Comparison of ENCODE assay signal across 16 cellular contexts in genomic region chr1:77541162-77541545, GRCh38.
DNase-seq lines count a peak whose midpoint lies in the region; ATAC-seq, FAIRE-seq and TF ChIP-seq lines count a peak whose summit lies in the region.
"Had no signal": no experiment of that assay in that cellular context is flagged by ENCODE, and none has a peak within 500 bp of the region (broad histone marks: within the 10 kb centered on the region; RNA-seq: fewer than 3 reads in every experiment).

No MANE protein-coding gene starts in this region.

- POLR2A ChIA-PET in K562 (lab: Yijun Ruan, JAX): no interaction called here

- H3K4me3 ChIP-seq in K562: no peak overlapping the region
- H3K4me3 ChIP-seq: left ventricle myocardium inferior, SJSA1 had no signal

- no peaks in the 10 kb centered on the region for H4K20me1 ChIP-seq in K562 (replicated peaks; ENCODE audit: control insufficient read depth, insufficient read depth, low read length)

- no peaks in the 10 kb centered on the region for H3K36me3 ChIP-seq in K562 (ENCODE audit: control insufficient read depth, insufficient read depth, low read length)
- H3K36me3 ChIP-seq: left ventricle myocardium inferior, SJSA1 had no signal

- in situ Hi-C loops in K562 (cut with MboI): no loop called here

- 0 out of 2 replicates have a peak overlapping the region, but pooled peaks have one; percentile 26 for H2AFZ ChIP-seq in K562 (ENCODE audit: low read depth, low read length)

- FAIRE-seq in K562 (lab: Jason Lieb, UNC): no peak

- no peaks in the 10 kb centered on the region for H3K9me3 Mint-ChIP-seq in activated T-helper 17 cell treated with anti-CD3 and anti-CD28 coated beads, Interleukin-2, amount 50 U/mL, for 72 hours
- no peaks in the 10 kb centered on the region for H3K9me3 Mint-ChIP-seq in effector memory CD8-positive, alpha-beta T cell
- H3K9me3 Mint-ChIP-seq: activated CD4-positive, alpha-beta T cell treated with anti-CD3 and anti-CD28 coated beads, Interleukin-2, amount 10 ng/mL, durations not matched to agents 24 days and 14 days had no signal

- TF ChIP-seq CTCF in K562 (IDR thresholded peaks at IDR 0.05 in 2 of 3, conservative IDR thresholded peaks at IDR 0.05 in 1 of 3; ENCODE audit: insufficient read depth in 2 of 3, low read depth in 1 of 3, low read length in 3 of 3) (no peak), GM10266 (IDR thresholded peaks at IDR 0.05; ENCODE audit: control insufficient read depth, insufficient read depth, low read depth, missing control alignments) (no peak)

- H3K9me1 ChIP-seq in K562 (ENCODE audit: control insufficient read depth, insufficient read depth, low read length): no peaks in the 10 kb centered on the region

- 44% methylated on average over 5 of the region's 5 CpGs for WGBS in K562 (ENCODE audit: insufficient coverage, low coverage, missing lambda C conversion rate)

- H3K27ac ChIP-seq in K562 (ENCODE audit: extremely low read depth, low read depth, low read length): no peak overlapping the region
- H3K27ac ChIP-seq: C4-2B, left ventricle myocardium inferior, SJSA1 had no signal

- BruUV-seq in K562 (replicated peaks; lab: Mats Ljungman, UMichigan): no TSS peak

- H3K36me3 Mint-ChIP-seq in activated T-helper 17 cell treated with anti-CD3 and anti-CD28 coated beads, Interleukin-2, amount 50 U/mL, for 72 hours (ENCODE audit: low read depth): no peaks in the 10 kb centered on the region
- no peaks in the 10 kb centered on the region for H3K36me3 Mint-ChIP-seq in effector memory CD8-positive, alpha-beta T cell (ENCODE audit: insufficient read depth)

- H3K4me3 Mint-ChIP-seq in activated T-helper 17 cell treated with anti-CD3 and anti-CD28 coated beads, Interleukin-2, amount 50 U/mL, for 72 hours: no peak overlapping the region
- H3K4me3 Mint-ChIP-seq in effector memory CD8-positive, alpha-beta T cell: no peak overlapping the region
- H3K4me3 Mint-ChIP-seq: activated CD4-positive, alpha-beta T cell treated with anti-CD3 and anti-CD28 coated beads, Interleukin-2, amount 10 ng/mL, durations not matched to agents 24 days and 14 days; activated naive CD8-positive, alpha-beta T cell had no signal

- DNase-seq in K562 (ENCODE audit: extremely low read depth in 1 of 4, low spot score in 3 of 4) (no peak), GF-D8 (lab: John Stamatoyannopoulos, UW) (no peak), GM10266 (ENCODE audit: extremely low spot score) (no peak)
- DNase-seq in effector memory CD8-positive, alpha-beta T cell: no peak
- DNase-seq: activated CD4-positive, alpha-beta T cell treated with anti-CD3 and anti-CD28 coated beads, Interleukin-2, amount 10 ng/mL, durations not matched to agents 24 days and 14 days; dermis blood vessel endothelial cell; left ventricle myocardium inferior; NCI-H2171 treated with DMSO at 0.1 percent for 48 hours; nucleus accumbens had no signal

- H3K9ac ChIP-seq in K562 (ENCODE audit: insufficient read depth in 1 of 2, low read depth in 2 of 2, low read length in 2 of 2): no peak overlapping the region

- TF ChIP-seq EP300 in K562 (IDR thresholded peaks at IDR 0.05; ENCODE audit: low read length): no peak

- ATAC-seq in GM18511 (IDR thresholded peaks at IDR 0.05; ENCODE audit: unreplicated experiment) (peak; percentile 52), GM21529 (IDR thresholded peaks at IDR 0.05; ENCODE audit: unreplicated experiment) (peak; percentile 29), HG03108 (IDR thresholded peaks at IDR 0.05; ENCODE audit: unreplicated experiment) (peak; percentile 34), K562 (no peak)
- no peak for ATAC-seq in activated T-helper 17 cell treated with anti-CD3 and anti-CD28 coated beads, Interleukin-2, amount 50 U/mL, for 72 hours (replicated peaks)
- ATAC-seq in effector memory CD8-positive, alpha-beta T cell (replicated peaks): no peak

- H3K27me3 ChIP-seq in K562 (ENCODE audit: control insufficient read depth in 2 of 2, insufficient read depth in 2 of 2, low read length in 2 of 2): peaks cover 0 to 1% of the 10 kb centered on the region in 2 experiments; a peak in 1 of 5 replicates
- H3K27me3 ChIP-seq: SJSA1 had no signal

- TF ChIP-seq POLR2A in K562 (conservative IDR thresholded peaks at IDR 0.05): no peak

- H3K4me1 Mint-ChIP-seq in activated T-helper 17 cell treated with anti-CD3 and anti-CD28 coated beads, Interleukin-2, amount 50 U/mL, for 72 hours: no peaks in the 10 kb centered on the region
- no peaks in the 10 kb centered on the region for H3K4me1 Mint-ChIP-seq in effector memory CD8-positive, alpha-beta T cell (ENCODE audit: low read depth in 2 of 2)
- H3K4me1 Mint-ChIP-seq: activated CD4-positive, alpha-beta T cell treated with anti-CD3 and anti-CD28 coated beads, Interleukin-2, amount 10 ng/mL, durations not matched to agents 24 days and 14 days had no signal

- no peaks in the 10 kb centered on the region for H3K27me3 Mint-ChIP-seq in activated T-helper 17 cell treated with anti-CD3 and anti-CD28 coated beads, Interleukin-2, amount 50 U/mL, for 72 hours
- no peaks in the 10 kb centered on the region for H3K27me3 Mint-ChIP-seq in effector memory CD8-positive, alpha-beta T cell
- H3K27me3 Mint-ChIP-seq: activated CD4-positive, alpha-beta T cell treated with anti-CD3 and anti-CD28 coated beads, Interleukin-2, amount 10 ng/mL, durations not matched to agents 24 days and 14 days; activated naive CD8-positive, alpha-beta T cell had no signal

- no peaks in the 10 kb centered on the region for H3K79me2 ChIP-seq in K562 (ENCODE audit: control insufficient read depth, insufficient read depth, low read length)

- intact Hi-C loops in K562 (cut with micrococcal nuclease): no loop called here

- no peak overlapping the region for H3K4me2 ChIP-seq in K562 (ENCODE audit: insufficient read depth, low read length)

- CTCF ChIA-PET in K562 (lab: Yijun Ruan, JAX; ENCODE audit: low intra/inter-chr PET ratio): no interaction called here

- no peak overlapping the region for H3K27ac Mint-ChIP-seq in activated T-helper 17 cell treated with anti-CD3 and anti-CD28 coated beads, Interleukin-2, amount 50 U/mL, for 72 hours
- H3K27ac Mint-ChIP-seq in effector memory CD8-positive, alpha-beta T cell: no peak overlapping the region
- H3K27ac Mint-ChIP-seq: activated CD4-positive, alpha-beta T cell treated with anti-CD3 and anti-CD28 coated beads, Interleukin-2, amount 10 ng/mL, durations not matched to agents 24 days and 14 days; activated naive CD8-positive, alpha-beta T cell had no signal

- peaks cover 0 to 4% of the 10 kb centered on the region in 2 experiments; a peak in 2 of 5 replicates for H3K4me1 ChIP-seq in K562 (replicated peaks in 1 of 2; ENCODE audit: control insufficient read depth in 2 of 2, insufficient read depth in 2 of 2, low read length in 2 of 2)

- TF ChIP-seq RAD21 in K562 (CRISPR knock-in tag; conservative IDR thresholded peaks at IDR 0.05 in 1 of 2, IDR thresholded peaks at IDR 0.05 in 1 of 2): no peak

- H3K9me3 ChIP-seq in K562 (replicated peaks; ENCODE audit: control insufficient read depth, insufficient read depth, low read depth, low read length): no peaks in the 10 kb centered on the region
- H3K9me3 ChIP-seq: left ventricle myocardium inferior, SJSA1 had no signal

TF ChIP-seq in K562, 482 proteins besides CTCF, POLR2A, EP300 and RAD21 (continues in another document):
- TF ChIP-seq HINFP (tag; conservative IDR thresholded peaks at IDR 0.05; ENCODE audit: low read depth) (no peak), SIRT6 (IDR thresholded peaks at IDR 0.05; ENCODE audit: low read depth, low read length) (no peak), ZKSCAN1 (IDR thresholded peaks at IDR 0.05; ENCODE audit: low read depth, low read length) (no peak), HDAC3 (IDR thresholded peaks at IDR 0.05; ENCODE audit: borderline replicate concordance, partially characterized antibody) (no peak), RHOXF2B (CRISPR knock-in tag; conservative IDR thresholded peaks at IDR 0.05) (no peak), SRSF1 (IDR thresholded peaks at IDR 0.05; ENCODE audit: low read depth, low read length) (no peak), ZNF324 (CRISPR knock-in tag; IDR thresholded peaks at IDR 0.05) (no peak), CBX8 (IDR thresholded peaks at IDR 0.05; ENCODE audit: borderline replicate concordance, extremely low read depth, low read depth, low read length, poor library complexity, severe bottlenecking) (no peak), UBTF (IDR thresholded peaks at IDR 0.05; ENCODE audit: borderline replicate concordance in 1 of 2, low read depth in 2 of 2, low read length in 2 of 2) (no peak), TAF7 (tag; IDR thresholded peaks at IDR 0.05) (no peak)

Comparison
In these comparisons a context has a peak if more than half of its experiments do, and no peak if none do; other contexts are left out.
1. ATAC-seq: peak in GM18511 (single experiment), GM21529 (single experiment) and HG03108 (single experiment); none in K562 (single experiment), activated T-helper 17 cell treated with anti-CD3 and anti-CD28 coated beads, Interleukin-2, amount 50 U/mL, for 72 hours (single experiment) and effector memory CD8-positive, alpha-beta T cell (single experiment).